Comparison of ENCODE assay signal across 8 cellular contexts in the genomic region with DNA sequence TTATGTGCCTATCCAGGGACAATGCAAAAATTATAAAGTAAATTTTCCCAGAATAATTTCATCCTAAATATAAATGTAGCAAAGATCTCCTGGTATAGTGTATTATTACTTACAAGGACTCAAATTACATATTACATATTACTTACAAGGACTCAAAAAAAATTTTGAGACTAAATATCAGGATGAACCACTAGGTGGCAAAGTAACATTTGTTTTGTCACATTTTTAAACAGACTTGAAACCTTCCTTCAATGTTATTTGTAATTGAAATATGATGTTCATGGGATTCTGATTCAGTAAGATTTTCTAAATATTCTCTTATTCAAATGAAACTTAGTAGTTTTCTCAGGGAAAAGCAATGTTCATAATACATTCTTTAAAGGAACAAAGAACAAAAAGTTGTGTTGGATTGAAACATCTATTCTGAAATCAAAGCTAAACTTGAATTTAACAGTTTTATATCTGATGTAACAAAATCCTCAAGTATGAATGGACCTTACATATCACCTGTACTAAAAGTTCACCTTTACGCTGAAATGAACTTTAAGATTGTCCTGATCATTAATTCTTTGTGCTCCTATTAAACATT.
DNase-seq lines count a peak whose midpoint lies in the region; ATAC-seq and TF ChIP-seq lines count a peak whose summit lies in the region.

No MANE protein-coding gene starts in this region.

- no peak overlapping the region for H3K4me3 ChIP-seq in astrocyte of the cerebellum (ENCODE audit: low read depth, low read length)

- in situ Hi-C loops in astrocyte of the cerebellum (cut with HindIII; ENCODE audit: low sequenced_read_pairs) = no loop called here

- no peak for TF ChIP-seq CTCF in astrocyte of the cerebellum (IDR thresholded peaks at IDR 0.05; ENCODE audit: low read depth, low read length, missing control alignments)

- peak; percentile 32 for DNase-seq in Ammon's horn (ENCODE audit: low spot score)
- peak; percentile 65 for DNase-seq in NCI-H2107 treated with DMSO at 0.1 percent for 48 hours (lab: John Stamatoyannopoulos, UW; ENCODE audit: unreplicated experiment)
- DNase-seq in astrocyte of the cerebellum (ENCODE audit: low read depth) = peak; percentile 72
- peak; percentile 73 for DNase-seq in left kidney (ENCODE audit: low read depth, low spot score)
- no peak for DNase-seq in stimulated activated CD4-positive, alpha-beta T cell treated with anti-CD3 and anti-CD28 coated beads, Interleukin-15, amount 100 ng/mL, for 24 hours

- ATAC-seq in GM19395 (IDR thresholded peaks at IDR 0.05; ENCODE audit: unreplicated experiment) (peak; percentile 71), GM19397 (IDR thresholded peaks at IDR 0.05; ENCODE audit: unreplicated experiment) (no peak), GM21526 (IDR thresholded peaks at IDR 0.05; ENCODE audit: low FRiP score, unreplicated experiment) (no peak)
